29 cellular contexts compared by ENCODE assay signal in genomic region chr2:137223722-137224121, GRCh38.
DNase-seq lines count a peak whose midpoint lies in the region; ATAC-seq, FAIRE-seq and TF ChIP-seq lines count a peak whose summit lies in the region.
"Had no signal": no experiment of that assay in that cellular context is flagged by ENCODE, and none has a peak within 500 bp of the region (broad histone marks: within the 10 kb centered on the region; RNA-seq: fewer than 3 reads in every experiment).

No MANE protein-coding gene starts in this region.

- ATAC-seq in HG03432 (IDR thresholded peaks at IDR 0.05; ENCODE audit: unreplicated experiment) = peak; percentile 54
- ATAC-seq in HG02970 (IDR thresholded peaks at IDR 0.05; ENCODE audit: low FRiP score, unreplicated experiment) = no peak
- ATAC-seq: A549, PC-3 had no signal

- H2AK5ac ChIP-seq in mesendoderm (ENCODE audit: low read length) = no peak overlapping the region

- no peak overlapping the region for H3K4me3 ChIP-seq in GM12865 (ENCODE audit: low read depth, low read length)
- H3K4me3 ChIP-seq in mesendoderm (ENCODE audit: low read length) = no peak overlapping the region
- H3K4me3 ChIP-seq: A549, SK-N-MC had no signal

- H4K8ac ChIP-seq in mesendoderm (ENCODE audit: low read depth, low read length) = no peak overlapping the region

- H3K4me2 ChIP-seq in mesendoderm (ENCODE audit: low read length) = no peak overlapping the region
- H3K4me2 ChIP-seq: A549 had no signal

- no peak overlapping the region for H3K4me3 Mint-ChIP-seq in activated T-helper 1 cell treated with anti-CD3 and anti-CD28 coated beads, Interleukin-12 subunit alpha, Interleukin-12 subunit beta, Interleukin-2, Interleukin-4 antibody, amounts not matched to agents 30 ng/mL and 10 ng/mL and 1 ng/mL, durations not matched to agents 14 hours and 24 hours and 36 hours
- H3K4me3 Mint-ChIP-seq: CD4-positive, CD25-positive, alpha-beta regulatory T cell; H9; HFFc6 had no signal

- no CpG with 5 or more reads among the region's 5 CpGs for WGBS in mesendoderm (ENCODE audit: extremely low coverage, insufficient coverage, low lambda C conversion rate)

- no peak overlapping the region for H3K4ac ChIP-seq in mesendoderm (ENCODE audit: low read depth, low read length)

- no peak for FAIRE-seq in urothelium cell line (lab: Jason Lieb, UNC)
- FAIRE-seq: A549, GM19239 had no signal

- no peaks in the 10 kb centered on the region for H3K79me1 ChIP-seq in mesendoderm (ENCODE audit: low read length)

- H3K27me3 Mint-ChIP-seq in activated T-helper 1 cell treated with anti-CD3 and anti-CD28 coated beads, Interleukin-12 subunit alpha, Interleukin-12 subunit beta, Interleukin-2, Interleukin-4 antibody, amounts not matched to agents 30 ng/mL and 10 ng/mL and 1 ng/mL, durations not matched to agents 14 hours and 24 hours and 36 hours (ENCODE audit: insufficient read depth) = no peaks in the 10 kb centered on the region
- H3K27me3 Mint-ChIP-seq: CD4-positive, CD25-positive, alpha-beta regulatory T cell had no signal

- H3K27ac Mint-ChIP-seq in activated T-helper 1 cell treated with anti-CD3 and anti-CD28 coated beads, Interleukin-12 subunit alpha, Interleukin-12 subunit beta, Interleukin-2, Interleukin-4 antibody, amounts not matched to agents 30 ng/mL and 10 ng/mL and 1 ng/mL, durations not matched to agents 14 hours and 24 hours and 36 hours = no peak overlapping the region
- H3K27ac Mint-ChIP-seq: CD4-positive, CD25-positive, alpha-beta regulatory T cell; HFFc6 had no signal

- H3K27me3 ChIP-seq in mesendoderm (ENCODE audit: insufficient read depth, low read length, poor library complexity) = no peaks in the 10 kb centered on the region
- H3K27me3 ChIP-seq: BE2C had no signal

- H3K79me2 ChIP-seq in mesendoderm (ENCODE audit: control insufficient read depth, insufficient read depth, low read length) = no peaks in the 10 kb centered on the region

- DNase-seq in GM12865 (ENCODE audit: low read depth) = peak; percentile 7
- peak; percentile 25 for DNase-seq in RPMI7951 (ENCODE audit: low read depth)
- DNase-seq in mesendoderm = peak; percentile 20
- DNase-seq in T1000 (lab: John Stamatoyannopoulos, UW) = no peak
- no peak for DNase-seq in urothelium cell line (ENCODE audit: low spot score)
- no peak for DNase-seq in activated T-helper 1 cell treated with anti-CD3 and anti-CD28 coated beads, Interleukin-12 subunit alpha, Interleukin-12 subunit beta, Interleukin-2, Interleukin-4 antibody, amounts not matched to agents 30 ng/mL and 10 ng/mL and 1 ng/mL, durations not matched to agents 14 hours and 24 hours and 36 hours (ENCODE audit: low spot score)
- DNase-seq: BE2C; CD4-positive, CD25-positive, alpha-beta regulatory T cell; COR-L47; DMS 273 treated with DMSO at 0.1 percent for 48 hours; H9; HFFc6; IMR-90; MV-4-11; NCI-H1105 treated with DMSO at 0.1 percent for 48 hours; NCI-H1694; NCI-H2081; NCI-H2171; NCI-H446; NCI-H526; PC-3; SHP77 treated with DMSO at 0.1 percent for 48 hours; SW 1271 had no signal

- H2BK15ac ChIP-seq in mesendoderm (replicated peaks; ENCODE audit: low read depth) = no peak overlapping the region

- H3K18ac ChIP-seq in mesendoderm (ENCODE audit: low read length) = no peak overlapping the region

- TF ChIP-seq CTCF in GM12865 (IDR thresholded peaks at IDR 0.05; ENCODE audit: insufficient read depth, low read depth, low read length, missing control alignments) = no peak

- no peaks in the 10 kb centered on the region for H3K4me1 ChIP-seq in mesendoderm (ENCODE audit: control insufficient read depth, low read depth, low read length)
- H3K4me1 ChIP-seq: A549, BE2C had no signal

- H2BK120ac ChIP-seq in mesendoderm (ENCODE audit: low read depth, low read length) = no peak overlapping the region

- no peak overlapping the region for H3K27ac ChIP-seq in mesendoderm (ENCODE audit: low read depth, low read length)
- H3K27ac ChIP-seq: A549, RWPE1, SK-N-MC had no signal

- H2BK5ac ChIP-seq in mesendoderm (ENCODE audit: low read length) = no peak overlapping the region

- H3K36me3 Mint-ChIP-seq in activated T-helper 1 cell treated with anti-CD3 and anti-CD28 coated beads, Interleukin-12 subunit alpha, Interleukin-12 subunit beta, Interleukin-2, Interleukin-4 antibody, amounts not matched to agents 30 ng/mL and 10 ng/mL and 1 ng/mL, durations not matched to agents 14 hours and 24 hours and 36 hours (ENCODE audit: low read depth) = no peaks in the 10 kb centered on the region
- H3K36me3 Mint-ChIP-seq: CD4-positive, CD25-positive, alpha-beta regulatory T cell had no signal

- no peak overlapping the region for H3K56ac ChIP-seq in mesendoderm (ENCODE audit: low read length)

- peaks cover 4% of the 10 kb centered on the region for H3K9me3 Mint-ChIP-seq in activated T-helper 1 cell treated with anti-CD3 and anti-CD28 coated beads, Interleukin-12 subunit alpha, Interleukin-12 subunit beta, Interleukin-2, Interleukin-4 antibody, amounts not matched to agents 30 ng/mL and 10 ng/mL and 1 ng/mL, durations not matched to agents 14 hours and 24 hours and 36 hours
- H3K9me3 Mint-ChIP-seq: H9, HFFc6 had no signal

- H3K23ac ChIP-seq in mesendoderm (ENCODE audit: low read length) = no peak overlapping the region

- no peaks in the 10 kb centered on the region for H3K4me1 Mint-ChIP-seq in activated T-helper 1 cell treated with anti-CD3 and anti-CD28 coated beads, Interleukin-12 subunit alpha, Interleukin-12 subunit beta, Interleukin-2, Interleukin-4 antibody, amounts not matched to agents 30 ng/mL and 10 ng/mL and 1 ng/mL, durations not matched to agents 14 hours and 24 hours and 36 hours (ENCODE audit: low read depth)
- H3K4me1 Mint-ChIP-seq: CD4-positive, CD25-positive, alpha-beta regulatory T cell had no signal

- no peaks in the 10 kb centered on the region for H3K36me3 ChIP-seq in mesendoderm (ENCODE audit: control insufficient read depth, insufficient read depth, low read length)
- H3K36me3 ChIP-seq: BE2C had no signal

- no peak overlapping the region for H4K5ac ChIP-seq in mesendoderm (ENCODE audit: low read length)

- H3K9ac ChIP-seq in mesendoderm (ENCODE audit: low read length) = no peak overlapping the region

- intact Hi-C loops in activated T-helper 1 cell treated with anti-CD3 and anti-CD28 coated beads, Interleukin-12 subunit alpha, Interleukin-12 subunit beta, Interleukin-2, Interleukin-4 antibody, amounts not matched to agents 30 ng/mL and 10 ng/mL and 1 ng/mL, durations not matched to agents 14 hours and 24 hours and 36 hours (cut with micrococcal nuclease) = no loop called here

Comparison
In these comparisons a context has a peak if more than half of its experiments do, and no peak if none do; other contexts are left out.
1. DNase-seq: peak in GM12865 (single experiment), RPMI7951 (single experiment) and mesendoderm (single experiment); none in T1000 (single experiment), urothelium cell line (single experiment) and activated T-helper 1 cell treated with anti-CD3 and anti-CD28 coated beads, Interleukin-12 subunit alpha, Interleukin-12 subunit beta, Interleukin-2, Interleukin-4 antibody, amounts not matched to agents 30 ng/mL and 10 ng/mL and 1 ng/mL, durations not matched to agents 14 hours and 24 hours and 36 hours (single experiment).